1 cellular context compared by ENCODE assay signal in genomic region chr4:92406488-92406887, GRCh38.
TF ChIP-seq lines count a peak whose summit lies in the region.

No MANE protein-coding gene starts in this region.

TF ChIP-seq in WTC11, 78 proteins besides CTCF, POLR2A, EP300 and RAD21 (continued from another document):
- TF ChIP-seq ERG (CRISPR knock-in tag; IDR thresholded peaks at IDR 0.05) (no peak), ZBTB43 (CRISPR knock-in tag; IDR thresholded peaks at IDR 0.05) (no peak), CREM (CRISPR knock-in tag; IDR thresholded peaks at IDR 0.05) (no peak), ESRRA (CRISPR knock-in tag; IDR thresholded peaks at IDR 0.05; ENCODE audit: borderline replicate concordance) (no peak), MYBL2 (CRISPR knock-in tag; IDR thresholded peaks at IDR 0.05) (no peak), PREB (CRISPR knock-in tag; IDR thresholded peaks at IDR 0.05; ENCODE audit: borderline replicate concordance) (no peak), FOXP4 (CRISPR knock-in tag; IDR thresholded peaks at IDR 0.05) (no peak), ZNF263 (CRISPR knock-in tag; IDR thresholded peaks at IDR 0.05; ENCODE audit: low read depth) (no peak), ZSCAN18 (CRISPR knock-in tag; IDR thresholded peaks at IDR 0.05) (no peak), CBFB (CRISPR knock-in tag; IDR thresholded peaks at IDR 0.05; ENCODE audit: low read depth) (no peak), SMAD4 (CRISPR knock-in tag; IDR thresholded peaks at IDR 0.05) (no peak), ATF3 (CRISPR knock-in tag; conservative IDR thresholded peaks at IDR 0.05) (no peak)
